8 cellular contexts compared by ENCODE assay signal in the genomic region with DNA sequence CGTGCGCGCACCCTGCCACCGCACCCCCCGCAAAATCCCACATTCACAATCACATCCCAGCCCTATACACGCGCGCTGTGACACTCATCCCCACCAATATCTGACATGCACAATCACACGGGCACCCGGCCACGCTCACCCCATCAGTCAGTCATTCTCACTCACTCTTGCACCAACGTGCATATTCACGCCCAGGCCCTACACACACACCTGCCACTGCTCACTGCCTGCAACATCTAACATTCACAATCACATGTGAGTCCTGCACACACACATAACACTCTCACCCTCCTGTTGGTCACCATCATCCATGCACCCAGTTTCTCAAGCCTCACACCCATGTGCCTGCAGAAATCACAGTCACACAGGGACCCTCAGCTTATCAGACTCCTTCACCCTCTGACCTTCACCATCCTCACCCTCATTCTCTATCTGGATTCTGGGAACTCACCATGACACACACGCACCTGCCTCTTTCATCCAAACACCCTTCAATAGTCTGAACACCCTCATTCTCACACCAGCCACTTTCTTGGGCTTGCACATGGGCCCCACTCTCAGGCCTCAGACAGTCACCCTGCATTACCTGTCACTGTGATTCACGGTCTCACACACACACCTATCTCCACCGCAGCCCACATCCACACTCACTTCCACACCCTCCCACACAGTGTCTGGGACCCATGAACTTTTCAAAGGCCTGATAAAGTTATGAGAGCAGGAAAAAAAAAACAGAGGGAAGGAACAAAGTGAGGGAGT. TPM values are rescaled to one million over a fixed set of nuclear protein-coding genes. Genes with fewer than 3 reads are reported as not detected.
DNase-seq lines count a peak whose midpoint lies in the region; ATAC-seq and TF ChIP-seq lines count a peak whose summit lies in the region.

No MANE protein-coding gene starts in this region.

- intact Hi-C loops in CD8-positive, alpha-beta T cell (cut with DNase I, micrococcal nuclease): no loop called here
- intact Hi-C loops in IMR-90 (cut with micrococcal nuclease): loop anchor here (2.0 to 10.0 kb wide), 3 partner anchors 67 to 314 kb away; no protein-coding TSS in a partner anchor

- H4K91ac ChIP-seq in IMR-90 (ENCODE audit: insufficient read depth, low read depth, low read length): no peak overlapping the region

- H3K4ac ChIP-seq in IMR-90 (ENCODE audit: low read depth, low read length): peak overlapping the region; percentile 90

- H2BK20ac ChIP-seq in IMR-90 (ENCODE audit: low read depth, low read length): peak overlapping the region; percentile 74

- H3K23ac ChIP-seq in IMR-90 (ENCODE audit: low read depth, low read length): peak overlapping the region; percentile 98

- H3K18ac ChIP-seq in IMR-90 (ENCODE audit: low read depth, low read length): no peak overlapping the region

- no peak overlapping the region for H2BK5ac ChIP-seq in IMR-90 (ENCODE audit: low read depth, low read length, poor library complexity, severe bottlenecking)

- no peaks in the 10 kb centered on the region for H3K9me3 ChIP-seq in CD8-positive, alpha-beta T cell (ENCODE audit: low read length)
- H3K9me3 ChIP-seq in IMR-90 (ENCODE audit: control insufficient read depth, insufficient read depth, low read length): no peaks in the 10 kb centered on the region

- H2BK120ac ChIP-seq in IMR-90 (ENCODE audit: low read depth, low read length): peak overlapping the region; percentile 51

- no peak overlapping the region for H3K9ac ChIP-seq in IMR-90 (ENCODE audit: low read depth, low read length)

- no peak for TF ChIP-seq POLR2A in IMR-90 (IDR thresholded peaks at IDR 0.05; ENCODE audit: low read depth, low read length)

- H3K4me1 Mint-ChIP-seq in CD8-positive, alpha-beta T cell (ENCODE audit: low read depth): peaks cover 10% of the 10 kb centered on the region
- peaks cover 12% of the 10 kb centered on the region for H3K4me1 Mint-ChIP-seq in neural crest cell

- peaks cover 20 to 42% of the 10 kb centered on the region in 2 experiments; a peak in 3 of 4 replicates for H3K79me1 ChIP-seq in IMR-90 (ENCODE audit: low read depth in 1 of 2, low read length in 2 of 2)

- H3K4me3 Mint-ChIP-seq in CD8-positive, alpha-beta T cell: peak overlapping the region; percentile 75
- H3K4me3 Mint-ChIP-seq in neural crest cell: peak overlapping the region; percentile 90

- H3K9me1 ChIP-seq in IMR-90 (ENCODE audit: insufficient read depth, low read length): peaks cover 6% of the 10 kb centered on the region; the same call in 1 of the 2 replicates

- TF ChIP-seq RAD21 in IMR-90 (IDR thresholded peaks at IDR 0.05; ENCODE audit: low read length): no peak

- no peak for ATAC-seq in CD8-positive, alpha-beta T cell
- ATAC-seq in IMR-90 (ENCODE audit: low read depth) (0 out of 2 replicates have a peak, but pooled peaks have one; percentile 10), HG03097 (IDR thresholded peaks at IDR 0.05; ENCODE audit: low FRiP score, unreplicated experiment) (no peak), HG02981 (IDR thresholded peaks at IDR 0.05; ENCODE audit: unreplicated experiment) (no peak)

- H3K4me3 ChIP-seq in CD8-positive, alpha-beta T cell (ENCODE audit: low read depth, low read length): no peak overlapping the region
- peak overlapping the region; percentile 76 for H3K4me3 ChIP-seq in IMR-90 (ENCODE audit: insufficient read depth, low read depth, low read length)

- dilution Hi-C loops in IMR-90 (cut with HindIII; ENCODE audit: low sequenced_read_pairs, unreplicated experiment): no loop called here

- peak overlapping the region in 1 of 2 experiments; percentile 29; a peak in 1 of 4 replicates for H4K8ac ChIP-seq in IMR-90 (ENCODE audit: low read depth in 2 of 2, low read length in 2 of 2)

- H2BK15ac ChIP-seq in IMR-90 (ENCODE audit: low read depth, low read length): peak overlapping the region; percentile 11; the same call in 1 of the 3 replicates

- H3K4me2 ChIP-seq in IMR-90 (ENCODE audit: low read depth, low read length): peak overlapping the region; percentile 82

- no peak overlapping the region for H3K56ac ChIP-seq in IMR-90 (ENCODE audit: extremely low read depth, insufficient read depth, low read length)

- no peak overlapping the region for H4K5ac ChIP-seq in IMR-90 (ENCODE audit: low read depth, low read length)

- BruUV-seq in IMR-90 (replicated peaks; lab: Mats Ljungman, UMichigan): no TSS peak

- peaks cover 29% of the 10 kb centered on the region for H3K27me3 Mint-ChIP-seq in CD8-positive, alpha-beta T cell (ENCODE audit: low read depth)
- peaks cover 5% of the 10 kb centered on the region for H3K27me3 Mint-ChIP-seq in neural crest cell (ENCODE audit: low read depth)

- H3K14ac ChIP-seq in IMR-90 (replicated peaks; ENCODE audit: low read depth, low read length): peak overlapping the region; percentile 82

- peak overlapping the region; percentile 74 for H2AK5ac ChIP-seq in IMR-90 (ENCODE audit: low read depth, low read length)

- H3K36me3 ChIP-seq in CD8-positive, alpha-beta T cell (ENCODE audit: insufficient read depth, low read length): no peaks in the 10 kb centered on the region
- H3K36me3 ChIP-seq in IMR-90 (ENCODE audit: control insufficient read depth, insufficient read depth, low read length): no peaks in the 10 kb centered on the region

- peak overlapping the region; percentile 24 for H3K27ac Mint-ChIP-seq in CD8-positive, alpha-beta T cell
- peak overlapping the region; percentile 68 for H3K27ac Mint-ChIP-seq in neural crest cell (ENCODE audit: unreplicated experiment)

- POLR2A ChIA-PET in CD8-positive, alpha-beta T cell (lab: Charles Lee): no interaction called here
- POLR2A ChIA-PET in IMR-90 (lab: Charles Lee; ENCODE audit: unreplicated experiment): no interaction called here

- H3K36me3 Mint-ChIP-seq in CD8-positive, alpha-beta T cell: no peaks in the 10 kb centered on the region
- H3K36me3 Mint-ChIP-seq in neural crest cell (ENCODE audit: low read depth): no peaks in the 10 kb centered on the region

- H2AK9ac ChIP-seq in IMR-90 (replicated peaks; ENCODE audit: low read depth, low read length, poor library complexity): peak overlapping the region; percentile 82

- no peaks in the 10 kb centered on the region for H3K9me3 Mint-ChIP-seq in CD8-positive, alpha-beta T cell
- H3K9me3 Mint-ChIP-seq in neural crest cell: no peaks in the 10 kb centered on the region

- peak overlapping the region; percentile 89 for H2AFZ ChIP-seq in IMR-90 (replicated peaks; ENCODE audit: low read length, poor library complexity)

- peaks cover 4% of the 10 kb centered on the region for H3K4me1 ChIP-seq in CD8-positive, alpha-beta T cell (ENCODE audit: insufficient read depth, low read length)
- no peaks in the 10 kb centered on the region for H3K4me1 ChIP-seq in IMR-90 (ENCODE audit: control insufficient read depth, insufficient read depth, low read length)

- in situ Hi-C loops in IMR-90 (cut with MboI; ENCODE audit: low sequenced_read_pairs): loop anchor here (10.0 to 25.0 kb wide), 2 partner anchors 124 to 782 kb away; no protein-coding TSS in a partner anchor

- 37% methylated on average over 6 of the region's 16 CpGs; no CpG with 5 or more reads in 1 of the 2 experiments for WGBS in IMR-90 (ENCODE audit: extremely low coverage in 2 of 2, insufficient read length in 1 of 2), 2 experiments

- no peak for TF ChIP-seq CTCF in CD8-positive, alpha-beta T cell (IDR thresholded peaks at IDR 0.05)
- TF ChIP-seq CTCF in IMR-90 (conservative IDR thresholded peaks at IDR 0.05; ENCODE audit: low read depth, low read length): no peak
- TF ChIP-seq CTCF in neural crest cell (conservative IDR thresholded peaks at IDR 0.05): peak; percentile 15

- H3K27me3 ChIP-seq in CD8-positive, alpha-beta T cell (ENCODE audit: insufficient read depth, low read length): no peaks in the 10 kb centered on the region
- no peaks in the 10 kb centered on the region for H3K27me3 ChIP-seq in IMR-90 (ENCODE audit: control insufficient read depth, insufficient read depth, low read length)

- peaks cover 5% of the 10 kb centered on the region; the same call in 1 of the 2 replicates for H4K20me1 ChIP-seq in IMR-90 (ENCODE audit: insufficient read depth, low read length)

- DNase-seq in CD8-positive, alpha-beta T cell: no peak
- DNase-seq in IMR-90: no peak
- DNase-seq in cerebellar cortex (ENCODE audit: low spot score): peak; percentile 42
- DNase-seq in neural crest cell (ENCODE audit: low read depth, low spot score): no peak
- no peak for DNase-seq in NCI-H2081 treated with DMSO at 0.1 percent for 48 hours (lab: John Stamatoyannopoulos, UW)
- no peak for DNase-seq in GM03348 (ENCODE audit: low spot score)

- no peak overlapping the region for H3K27ac ChIP-seq in CD8-positive, alpha-beta T cell (ENCODE audit: low read depth, low read length)
- H3K27ac ChIP-seq in IMR-90 (ENCODE audit: insufficient read depth, low read length): no peak overlapping the region

- CTCF ChIA-PET in CD8-positive, alpha-beta T cell (lab: Charles Lee): no interaction called here
- CTCF ChIA-PET in IMR-90 (lab: Yijun Ruan, JAX): interaction anchor here (0.7 kb wide), 1 partner anchor 72 kb away, joined by 3 read pairs; no protein-coding TSS in a partner anchor

TF ChIP-seq in IMR-90, 13 proteins besides CTCF, POLR2A, EP300 and RAD21 (continues in another document):
- TF ChIP-seq, protein P1, sequence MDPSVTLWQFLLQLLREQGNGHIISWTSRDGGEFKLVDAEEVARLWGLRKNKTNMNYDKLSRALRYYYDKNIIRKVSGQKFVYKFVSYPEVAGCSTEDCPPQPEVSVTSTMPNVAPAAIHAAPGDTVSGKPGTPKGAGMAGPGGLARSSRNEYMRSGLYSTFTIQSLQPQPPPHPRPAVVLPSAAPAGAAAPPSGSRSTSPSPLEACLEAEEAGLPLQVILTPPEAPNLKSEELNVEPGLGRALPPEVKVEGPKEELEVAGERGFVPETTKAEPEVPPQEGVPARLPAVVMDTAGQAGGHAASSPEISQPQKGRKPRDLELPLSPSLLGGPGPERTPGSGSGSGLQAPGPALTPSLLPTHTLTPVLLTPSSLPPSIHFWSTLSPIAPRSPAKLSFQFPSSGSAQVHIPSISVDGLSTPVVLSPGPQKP (IDR thresholded peaks at IDR 0.05; ENCODE audit: borderline replicate concordance, low read depth, low read length): no peak
- TF ChIP-seq MAZ (IDR thresholded peaks at IDR 0.05; ENCODE audit: borderline replicate concordance, low read depth, low read length) (no peak), MXI1 (IDR thresholded peaks at IDR 0.05; ENCODE audit: borderline replicate concordance, low read depth, low read length) (no peak), FOS (IDR thresholded peaks at IDR 0.05; ENCODE audit: low read depth, low read length) (no peak)

RNA-seq across cellular contexts. Expression of a gene that starts 0.7 kb away (rescaled TPM):
- 1 to 10 TPM in 1 of 2 experiments, under 1 TPM in 1; 0.92 to 1.4 TPM for total RNA-seq in CD8-positive, alpha-beta T cell
- total RNA-seq in IMR-90 (2012; rRNA removed): 22.4 and 23.3 TPM in 2 replicates
- 10.4 and 10.6 TPM in 2 replicates for polyA plus RNA-seq in IMR-90 (2012; rRNA removed)
- polyA plus RNA-seq in IMR-90 (2012; cell fraction: cytosol; rRNA removed): 5.8 and 7.8 TPM in 2 replicates
- 6.6 and 12.1 TPM in 2 replicates for polyA plus RNA-seq in IMR-90 (2012; cell fraction: nucleus; rRNA removed; ENCODE audit: low replicate concordance)
- total RNA-seq in neural crest cell: 38.9 and 39.0 TPM in 2 replicates

RNA-seq across cellular contexts. Expression of a gene that starts 33.4 kb away (rescaled TPM):
- under 1 TPM; 0.08 to 0.41 TPM for total RNA-seq in CD8-positive, alpha-beta T cell
- total RNA-seq in IMR-90 (2012; rRNA removed) (not detected in 2 replicates), neural crest cell (90.7 and 91.1 TPM in 2 replicates)
- 0.03 TPM in 1 of 2 replicates, not detected in the other for polyA plus RNA-seq in IMR-90 (2012; rRNA removed)
- polyA plus RNA-seq in IMR-90 (2012; cell fraction: cytosol; rRNA removed): 0.01 and 0.03 TPM in 2 replicates
- 0.26 and 0.38 TPM in 2 replicates for polyA plus RNA-seq in IMR-90 (2012; cell fraction: nucleus; rRNA removed; ENCODE audit: low replicate concordance)

Comparison
In these comparisons a context has a peak if more than half of its experiments do, and no peak if none do; other contexts are left out.
1. RNA of a gene that starts 33.4 kb away (total RNA-seq): 90.7 to 91.1 TPM in neural crest cell; 0.08 to 0.41 TPM in CD8-positive, alpha-beta T cell and not detected in IMR-90; every median in the first group is over 10 times any median in the second.